ENCODE assay signal across 8 cellular contexts in the genomic region with DNA sequence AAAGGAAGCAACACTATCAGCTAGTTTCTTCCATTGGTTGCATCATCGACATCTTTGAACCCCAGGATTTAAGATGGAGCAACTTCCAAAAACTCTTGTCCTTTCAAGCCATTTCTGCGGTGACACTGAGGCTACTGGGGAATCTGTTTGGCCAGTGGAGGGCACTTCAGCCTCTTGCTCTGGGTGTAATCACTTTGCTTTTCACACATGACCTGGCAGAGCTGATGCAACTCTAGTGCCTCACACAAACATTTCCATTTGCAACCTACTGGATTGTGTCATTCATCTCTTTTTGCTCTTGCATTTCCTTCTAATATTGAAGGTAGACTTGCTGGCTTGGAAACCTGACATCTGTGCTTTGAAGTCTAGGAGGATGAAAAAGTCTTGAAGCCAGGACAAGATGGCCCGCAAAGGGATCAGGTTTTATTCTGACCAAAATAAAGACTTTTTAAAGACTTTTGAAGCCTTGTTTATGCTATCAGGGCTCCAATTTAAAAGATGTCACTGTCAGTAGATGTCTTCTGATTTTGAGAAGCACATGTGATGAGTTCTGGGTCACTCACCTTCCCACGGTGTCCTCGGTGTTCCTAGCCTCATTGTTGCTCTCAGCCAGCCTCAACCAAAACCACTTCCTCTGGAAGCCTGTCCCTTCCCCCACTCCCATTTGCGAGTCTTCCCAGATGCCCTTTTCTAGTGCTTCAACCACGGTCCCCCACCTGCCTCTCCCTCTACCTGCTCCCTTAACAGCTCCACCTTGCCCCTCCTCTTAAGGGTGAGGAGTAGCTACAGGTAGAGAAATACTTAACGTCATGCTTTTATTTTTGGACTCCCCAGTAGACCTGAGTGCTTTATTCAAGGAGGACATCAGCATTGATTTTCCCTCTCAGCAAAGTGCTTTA.
DNase-seq lines count a peak whose midpoint lies in the region; ATAC-seq and TF ChIP-seq lines count a peak whose summit lies in the region.

No MANE protein-coding gene starts in this region.

- no peak overlapping the region for H3K9ac ChIP-seq in mesendoderm (ENCODE audit: low read length)

- WGBS in mesendoderm (ENCODE audit: extremely low coverage, insufficient coverage, low lambda C conversion rate) = no CpG with 5 or more reads among the region's 8 CpGs

- no peak overlapping the region for H3K4me3 ChIP-seq in dorsolateral prefrontal cortex
- no peak overlapping the region for H3K4me3 ChIP-seq in mesendoderm (ENCODE audit: low read length)

- no peak overlapping the region for H3K4me2 ChIP-seq in mesendoderm (ENCODE audit: low read length)

- no peak overlapping the region for H4K8ac ChIP-seq in mesendoderm (ENCODE audit: low read depth, low read length)

- no peaks in the 10 kb centered on the region for H3K79me1 ChIP-seq in mesendoderm (ENCODE audit: low read length)

- no peak overlapping the region for H3K27ac Mint-ChIP-seq in naive thymus-derived CD8-positive, alpha-beta T cell

- POLR2A ChIA-PET in naive thymus-derived CD8-positive, alpha-beta T cell (lab: Charles Lee) = no interaction called here

- peaks cover 9 to 35% (median 16%) of the 10 kb centered on the region in 5 donors for H3K27me3 Mint-ChIP-seq in naive thymus-derived CD8-positive, alpha-beta T cell

- H2BK15ac ChIP-seq in mesendoderm (replicated peaks; ENCODE audit: low read depth) = peak overlapping the region; percentile 61

- H3K9me3 Mint-ChIP-seq in naive thymus-derived CD8-positive, alpha-beta T cell = peaks cover 0 to 20% (median 2%) of the 10 kb centered on the region in 9 donors

- peak overlapping the region; percentile 15 for H2BK120ac ChIP-seq in mesendoderm (ENCODE audit: low read depth, low read length)

- peak overlapping the region; percentile 47 for H4K5ac ChIP-seq in mesendoderm (ENCODE audit: low read length)

- H3K27me3 ChIP-seq in dorsolateral prefrontal cortex (no peaks in the 10 kb centered on the region), mesendoderm (ENCODE audit: insufficient read depth, low read length, poor library complexity) (no peaks in the 10 kb centered on the region)

- H3K56ac ChIP-seq in mesendoderm (ENCODE audit: low read length) = peak overlapping the region; percentile 67

- TF ChIP-seq CTCF in dorsolateral prefrontal cortex (IDR thresholded peaks at IDR 0.05 in 54 of 56, conservative IDR thresholded peaks at IDR 0.05 in 2 of 56; ENCODE audit: low read depth in 1 of 56, partially characterized antibody in 56 of 56) = peak; percentile 20 to 87 (median 68)

- H2AK5ac ChIP-seq in mesendoderm (ENCODE audit: low read length) = no peak overlapping the region

- peak overlapping the region; percentile 64 for H3K4ac ChIP-seq in mesendoderm (ENCODE audit: low read depth, low read length)

- H3K36me3 ChIP-seq in mesendoderm (ENCODE audit: control insufficient read depth, insufficient read depth, low read length) = no peaks in the 10 kb centered on the region

- intact Hi-C loops in dorsolateral prefrontal cortex (cut with DNase I) = loop anchor here in 1 of 2 donors (5.0 to 10.0 kb wide), 2 partner anchors 120 to 633 kb away; no protein-coding TSS in a partner anchor

- DNase-seq in NCI-H524 (lab: John Stamatoyannopoulos, UW) (peak; percentile 39 to 60), NCI-H524 treated with DMSO at 0.1 percent for 48 hours (lab: John Stamatoyannopoulos, UW) (no peak), NCI-H82 treated with DMSO at 0.1 percent for 48 hours (lab: John Stamatoyannopoulos, UW; ENCODE audit: unreplicated experiment) (peak; percentile 50), dorsolateral prefrontal cortex (peak in 9 of 10 donors; percentile 13 to 70 (median 49)), mesendoderm (peak; percentile 93)
- no peak for DNase-seq in stimulated activated CD8-positive, alpha-beta memory T cell treated with anti-CD3 and anti-CD28 coated beads, Interleukin-4, amount 100 ng/mL, for 48 hours
- DNase-seq in naive thymus-derived CD8-positive, alpha-beta T cell = no peak

- H3K27ac ChIP-seq in dorsolateral prefrontal cortex (no peak overlapping the region), mesendoderm (ENCODE audit: low read depth, low read length) (no peak overlapping the region)

- H3K79me2 ChIP-seq in mesendoderm (ENCODE audit: control insufficient read depth, insufficient read depth, low read length) = no peaks in the 10 kb centered on the region

- peaks cover 8% of the 10 kb centered on the region for H3K4me1 ChIP-seq in mesendoderm (ENCODE audit: control insufficient read depth, low read depth, low read length)

- H3K4me3 Mint-ChIP-seq in naive thymus-derived CD8-positive, alpha-beta T cell = peak overlapping the region in 1 of 10 donors; percentile 25

- peaks cover 0 to 21% (median 0%) of the 10 kb centered on the region in 3 donors for H3K36me3 Mint-ChIP-seq in naive thymus-derived CD8-positive, alpha-beta T cell

- H3K18ac ChIP-seq in mesendoderm (ENCODE audit: low read length) = peak overlapping the region; percentile 43

- peaks cover 6 to 12% (median 11%) of the 10 kb centered on the region in 4 donors for H3K4me1 Mint-ChIP-seq in naive thymus-derived CD8-positive, alpha-beta T cell

- no peak overlapping the region for H3K23ac ChIP-seq in mesendoderm (ENCODE audit: low read length)

- ATAC-seq in HG03175 (IDR thresholded peaks at IDR 0.05; ENCODE audit: unreplicated experiment) = peak; percentile 51
- no peak for ATAC-seq in naive thymus-derived CD8-positive, alpha-beta T cell

- H2BK5ac ChIP-seq in mesendoderm (ENCODE audit: low read length) = peak overlapping the region; percentile 56

Comparison
In these comparisons a context has a peak if more than half of its experiments do, and no peak if none do; other contexts are left out.
1. DNase-seq: peak in NCI-H524 (2 of 2), NCI-H82 treated with DMSO at 0.1 percent for 48 hours (single experiment), dorsolateral prefrontal cortex (9 of 10) and mesendoderm (single experiment); none in NCI-H524 treated with DMSO at 0.1 percent for 48 hours (single experiment), stimulated activated CD8-positive, alpha-beta memory T cell treated with anti-CD3 and anti-CD28 coated beads, Interleukin-4, amount 100 ng/mL, for 48 hours (single experiment) and naive thymus-derived CD8-positive, alpha-beta T cell (0 of 10).